Comparison of ENCODE assay signal across 13 cellular contexts in the genomic region with DNA sequence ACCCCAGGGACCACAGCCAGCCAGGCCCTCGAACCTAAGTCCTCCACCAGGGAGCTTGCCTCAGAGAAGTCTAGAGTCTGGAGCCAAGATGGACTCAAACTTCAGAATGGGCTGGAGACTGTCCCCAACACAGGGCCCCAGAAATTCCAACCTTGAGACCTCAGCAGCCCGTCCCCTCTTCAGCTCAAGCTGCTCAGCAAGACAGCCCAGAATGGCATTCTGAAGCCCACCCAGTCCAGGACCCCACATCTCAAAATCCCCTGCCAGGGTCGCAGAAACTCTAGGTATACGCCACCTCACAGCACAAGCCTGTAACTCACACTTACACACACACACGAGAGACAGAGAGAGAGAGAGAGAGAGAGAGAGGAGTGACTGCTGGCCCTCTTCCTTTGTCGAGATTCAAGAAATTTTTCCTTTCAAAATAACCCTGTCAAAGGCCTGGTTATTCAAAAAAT. TPM values are rescaled to one million over a fixed set of nuclear protein-coding genes. Genes with fewer than 3 reads are reported as not detected.
A peak's percentile ranks its signal among the peaks of the same experiment; 100 is the strongest.
DNase-seq lines count a peak whose midpoint lies in the region; ATAC-seq and TF ChIP-seq lines count a peak whose summit lies in the region.
"Had no signal": no experiment of that assay in that cellular context is flagged by ENCODE, and none has a peak within 500 bp of the region (broad histone marks: within the 10 kb centered on the region; RNA-seq: fewer than 3 reads in every experiment).

No MANE protein-coding gene starts in this region.

- TF ChIP-seq CTCF in brain (conservative IDR thresholded peaks at IDR 0.05) (no peak), mesothelial cell of epicardium (IDR thresholded peaks at IDR 0.05; ENCODE audit: unreplicated experiment) (no peak), spleen (IDR thresholded peaks at IDR 0.05 in 8 of 11, conservative IDR thresholded peaks at IDR 0.05 in 3 of 11) (no peak)

- H3K27me3 ChIP-seq in HUES6 (ENCODE audit: control insufficient read depth, insufficient read depth, low read length) (no peaks in the 10 kb centered on the region), spleen (replicated peaks in 1 of 7) (peaks cover 0 to 91% (median 19%) of the 10 kb centered on the region in 7 donors)
- H3K27me3 ChIP-seq: right lobe of liver had no signal

- H3K9me3 ChIP-seq in HUES6 (ENCODE audit: control insufficient read depth, insufficient read depth, low read depth, low read length) = no peaks in the 10 kb centered on the region
- H3K9me3 ChIP-seq in spleen = no peaks in the 10 kb centered on the region
- H3K9me3 ChIP-seq: right lobe of liver had no signal

- H3K36me3 Mint-ChIP-seq in brain (peaks cover 12% of the 10 kb centered on the region), mesothelial cell of epicardium (no peaks in the 10 kb centered on the region)

- H3K4me3 ChIP-seq in HUES6 (ENCODE audit: low read depth, low read length) = no peak overlapping the region
- H3K4me3 ChIP-seq in spleen = no peak overlapping the region
- H3K4me3 ChIP-seq: right lobe of liver had no signal

- WGBS in spleen, 5 donors = 38 to 54% (median 52%) methylated on average over 5 to 6 of the region's 6 CpGs

- intact Hi-C loops in spleen (cut with DNase I; ENCODE audit: low total_unique reads) = no loop called here

- no peak for ATAC-seq in GM18870 (IDR thresholded peaks at IDR 0.05; ENCODE audit: unreplicated experiment)

- H3K27ac ChIP-seq in HUES6 (ENCODE audit: low read depth, low read length) (peak overlapping the region; percentile 66; the same call in 1 of the 2 replicates), spleen (peak overlapping the region in 6 of 8 donors; percentile 34 to 63 (median 46))
- H3K27ac ChIP-seq: HL-60, right lobe of liver had no signal

- H3K27ac Mint-ChIP-seq in brain = peak overlapping the region in 4 of 5 experiments; percentile 12 to 92 (median 64)
- peak overlapping the region; percentile 59 for H3K27ac Mint-ChIP-seq in mesothelial cell of epicardium

- H3K36me3 ChIP-seq in HUES6 (ENCODE audit: control insufficient read depth, insufficient read depth, low read length) (no peaks in the 10 kb centered on the region), spleen (no peaks in the 10 kb centered on the region)
- H3K36me3 ChIP-seq: right lobe of liver had no signal

- DNase-seq in mesothelial cell of epicardium (ENCODE audit: low spot score in 2 of 2, unreplicated experiment in 2 of 2) = no peak
- no peak for DNase-seq in spleen
- DNase-seq in DMS53 (lab: John Stamatoyannopoulos, UW) = no peak
- no peak for DNase-seq in NCI-H1092 treated with DMSO at 0.1 percent for 48 hours (lab: John Stamatoyannopoulos, UW)
- DNase-seq: AML-193, NCI-H2029 treated with DMSO at 0.1 percent for 48 hours, NCI-H510A, SHP77 treated with DMSO at 0.1 percent for 48 hours had no signal

- H3K4me1 Mint-ChIP-seq in brain = peaks cover 52% of the 10 kb centered on the region
- H3K4me1 Mint-ChIP-seq in mesothelial cell of epicardium = peaks cover 31% of the 10 kb centered on the region

- H3K27me3 Mint-ChIP-seq in brain = no peaks in the 10 kb centered on the region
- peaks cover 11% of the 10 kb centered on the region for H3K27me3 Mint-ChIP-seq in mesothelial cell of epicardium (ENCODE audit: low read depth)

- H3K9ac ChIP-seq in HUES6 (ENCODE audit: low read length) = peak overlapping the region; percentile 76

- TF ChIP-seq POLR2A in spleen (IDR thresholded peaks at IDR 0.05) = no peak

- H3K9me3 Mint-ChIP-seq in brain (peaks cover 0 to 3% (median 0%) of the 10 kb centered on the region in 5 experiments), mesothelial cell of epicardium (no peaks in the 10 kb centered on the region)

- peak overlapping the region in 3 of 5 experiments; percentile 5 to 28 (median 12) for H3K4me3 Mint-ChIP-seq in brain
- H3K4me3 Mint-ChIP-seq in mesothelial cell of epicardium = no peak overlapping the region

- H3K4me1 ChIP-seq in HUES6 (ENCODE audit: control insufficient read depth, insufficient read depth, low read length) (peaks cover 36% of the 10 kb centered on the region), spleen (peaks cover 0 to 52% (median 15%) of the 10 kb centered on the region in 6 donors)
- H3K4me1 ChIP-seq: right lobe of liver had no signal

RNA-seq across cellular contexts. Expression of a gene that starts 15.8 kb away (rescaled TPM):
- polyA plus RNA-seq in brain (ENCODE audit: insufficient read depth, low read depth, low replicate concordance) (49.2 TPM), spleen (1 to 10 TPM in 2 of 3 donors, under 1 TPM in 1; 0.67 to 2.5 (median 1.3) TPM)
- total RNA-seq in mesothelial cell of epicardium (11.2 to 12.3 TPM (median 11.7 TPM) in 3 replicates), spleen (1 to 10 TPM; 1.6 to 5.1 (median 2.8) TPM)

RNA-seq across cellular contexts. Expression of a gene that starts 28.5 kb away (rescaled TPM):
- polyA plus RNA-seq in brain (ENCODE audit: insufficient read depth, low read depth, low replicate concordance) = 4.2 TPM
- 6.0 to 7.8 TPM (median 6.6 TPM) in 3 replicates for total RNA-seq in mesothelial cell of epicardium
- total RNA-seq in spleen = 100 to 1,000 TPM; 106 to 455 (median 187) TPM
- 10 to 100 TPM; 11.9 to 81.1 (median 28.4) TPM for polyA plus RNA-seq in spleen

Comparison
In these comparisons a context has a peak if more than half of its experiments do, and no peak if none do; other contexts are left out.
1. RNA of a gene that starts 28.5 kb away (total RNA-seq): 106 to 455 TPM in spleen; 6.0 to 7.8 TPM in mesothelial cell of epicardium; every median in the first group is over 10 times any median in the second.